Comparison of ENCODE assay signal across 1 cellular context in the genomic region with DNA sequence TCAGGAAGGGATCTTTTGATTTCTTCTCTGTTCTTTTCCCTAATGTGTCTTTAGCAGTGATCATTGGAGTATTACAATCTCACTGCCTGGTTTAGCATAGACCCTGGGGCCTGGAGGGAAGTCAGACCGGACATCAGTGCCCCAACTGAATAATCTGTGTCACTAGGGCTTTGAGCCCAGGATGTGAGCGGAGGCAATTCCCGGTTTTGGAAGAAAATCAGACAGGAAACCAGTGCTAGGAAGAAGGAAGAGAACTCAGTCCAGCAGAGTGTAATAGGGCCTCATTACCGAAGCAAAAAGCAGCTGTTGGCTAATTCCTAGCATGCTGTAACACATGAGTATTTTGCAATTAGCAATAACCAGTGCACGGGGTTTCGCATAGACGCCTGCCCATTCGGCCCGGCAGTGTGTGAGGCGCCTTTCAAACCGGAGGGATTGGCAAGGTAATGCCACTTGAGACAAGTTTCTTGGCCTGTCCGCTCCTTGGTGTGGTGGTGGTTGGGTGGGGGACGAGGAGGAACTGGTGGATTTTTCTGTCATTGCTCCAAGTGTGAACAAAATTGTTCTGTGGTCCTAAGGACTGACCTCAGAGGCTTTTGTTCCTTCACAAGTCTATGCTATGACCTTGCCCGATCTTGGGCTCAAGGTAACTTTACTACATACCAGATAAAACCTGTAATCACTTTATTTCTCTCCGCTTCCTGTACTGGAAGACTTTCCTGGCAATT.
TF ChIP-seq lines count a peak whose summit lies in the region.

No MANE protein-coding gene starts in this region.

TF ChIP-seq in IMR-90, 13 proteins besides CTCF, POLR2A, EP300 and RAD21:
- TF ChIP-seq NFE2L2 (IDR thresholded peaks at IDR 0.05; ENCODE audit: low read depth, low read length) = no peak
- no peak for TF ChIP-seq MXI1 (IDR thresholded peaks at IDR 0.05; ENCODE audit: borderline replicate concordance, low read depth, low read length)
- TF ChIP-seq RCOR1 (IDR thresholded peaks at IDR 0.05; ENCODE audit: insufficient replicate concordance, low read length) = no peak
- no peak for TF ChIP-seq SMC3 (IDR thresholded peaks at IDR 0.05; ENCODE audit: low read depth, low read length)
- no peak for TF ChIP-seq RFX5 (IDR thresholded peaks at IDR 0.05; ENCODE audit: low read depth, low read length)
- no peak for TF ChIP-seq MAFK (IDR thresholded peaks at IDR 0.05; ENCODE audit: low read depth, low read length)
- TF ChIP-seq, protein P1, sequence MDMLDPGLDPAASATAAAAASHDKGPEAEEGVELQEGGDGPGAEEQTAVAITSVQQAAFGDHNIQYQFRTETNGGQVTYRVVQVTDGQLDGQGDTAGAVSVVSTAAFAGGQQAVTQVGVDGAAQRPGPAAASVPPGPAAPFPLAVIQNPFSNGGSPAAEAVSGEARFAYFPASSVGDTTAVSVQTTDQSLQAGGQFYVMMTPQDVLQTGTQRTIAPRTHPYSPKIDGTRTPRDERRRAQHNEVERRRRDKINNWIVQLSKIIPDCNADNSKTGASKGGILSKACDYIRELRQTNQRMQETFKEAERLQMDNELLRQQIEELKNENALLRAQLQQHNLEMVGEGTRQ (IDR thresholded peaks at IDR 0.05; ENCODE audit: low read depth, low read length) = no peak
- peak; percentile 35; the same call in 1 of the 2 replicates for TF ChIP-seq CHD1 (IDR thresholded peaks at IDR 0.05; ENCODE audit: low read depth, low read length)
- TF ChIP-seq ELK1 (IDR thresholded peaks at IDR 0.05; ENCODE audit: borderline replicate concordance, low read depth, low read length) = no peak
- TF ChIP-seq CEBPB (IDR thresholded peaks at IDR 0.05; ENCODE audit: low read depth, low read length) = peak; percentile 77
- no peak for TF ChIP-seq FOS (IDR thresholded peaks at IDR 0.05; ENCODE audit: low read depth, low read length)
- no peak for TF ChIP-seq MAZ (IDR thresholded peaks at IDR 0.05; ENCODE audit: borderline replicate concordance, low read depth, low read length)
- peak; percentile 50; the same call in 1 of the 2 replicates for TF ChIP-seq BHLHE40 (IDR thresholded peaks at IDR 0.05; ENCODE audit: low read depth, low read length)
TF ChIP-seq in IMR-90: peak in this region for 3.
